Comparison of ENCODE assay signal across 16 cellular contexts in genomic region chr5:73797142-73797530, GRCh38.
A peak's percentile ranks its signal among the peaks of the same experiment; 100 is the strongest.
DNase-seq lines count a peak whose midpoint lies in the region; ATAC-seq, FAIRE-seq and TF ChIP-seq lines count a peak whose summit lies in the region.
"Had no signal": no experiment of that assay in that cellular context is flagged by ENCODE, and none has a peak within 500 bp of the region (broad histone marks: within the 10 kb centered on the region; RNA-seq: fewer than 3 reads in every experiment).

No MANE protein-coding gene starts in this region.

- 98 to 100% methylated on average over 2 of the region's 2 CpGs for WGBS in GM23248 (ENCODE audit: low coverage in 1 of 2, low lambda C conversion rate in 2 of 2, missing lambda C conversion rate in 2 of 2), 2 experiments
- 92% methylated on average over 2 of the region's 2 CpGs for WGBS in SK-N-SH (ENCODE audit: low lambda C conversion rate)
- WGBS in smooth muscle cell (ENCODE audit: low lambda C conversion rate): 88% methylated on average over 2 of the region's 2 CpGs
- WGBS in thyroid gland, 2 donors: 91 to 96% methylated on average over 2 of the region's 2 CpGs

- POLR2A ChIA-PET in SK-N-SH (lab: Yijun Ruan, JAX): no interaction called here

- H3K27ac ChIP-seq in GM23248 (peak overlapping the region; percentile 89), SK-N-SH (ENCODE audit: low read depth in 2 of 2, low read length in 1 of 2) (peak overlapping the region in 1 of 2 experiments; percentile 67; a peak in 2 of 4 replicates), smooth muscle cell (ENCODE audit: low read depth) (peak overlapping the region; percentile 88), thyroid gland (peak overlapping the region in 1 of 3 donors; percentile 17)

- TF ChIP-seq EP300 in SK-N-SH (IDR thresholded peaks at IDR 0.05; ENCODE audit: borderline replicate concordance in 1 of 2, low read depth in 1 of 2, low read length in 1 of 2): no peak

- TF ChIP-seq RAD21 in SK-N-SH (IDR thresholded peaks at IDR 0.05; ENCODE audit: low read length): no peak

- H4K20me1 ChIP-seq in GM23248 (ENCODE audit: insufficient read depth): no peaks in the 10 kb centered on the region
- no peaks in the 10 kb centered on the region for H4K20me1 ChIP-seq in SK-N-SH (ENCODE audit: insufficient read depth)
- no peaks in the 10 kb centered on the region for H4K20me1 ChIP-seq in smooth muscle cell (ENCODE audit: low read depth)

- no peak for TF ChIP-seq CTCF in SK-N-SH (IDR thresholded peaks at IDR 0.05)
- no peak for TF ChIP-seq CTCF in fibroblast of the aortic adventitia (IDR thresholded peaks at IDR 0.05; ENCODE audit: insufficient read depth, low read length)
- no peak for TF ChIP-seq CTCF in smooth muscle cell (IDR thresholded peaks at IDR 0.05; ENCODE audit: borderline replicate concordance, insufficient read depth, poor library complexity, severe bottlenecking)
- TF ChIP-seq CTCF in thyroid gland (IDR thresholded peaks at IDR 0.05): no peak

- H3K4me3 ChIP-seq in GM23248 (peak overlapping the region; percentile 12), SK-N-SH (ENCODE audit: low read depth in 2 of 2, low read length in 1 of 2) (no peak overlapping the region), fibroblast of the aortic adventitia (ENCODE audit: low read depth, low read length) (no peak overlapping the region), smooth muscle cell (no peak overlapping the region), thyroid gland (replicated peaks in 1 of 3) (no peak overlapping the region)

- H3F3A ChIP-seq in GM23248 (ENCODE audit: insufficient read depth) (peaks cover 32% of the 10 kb centered on the region), SK-N-SH (replicated peaks; ENCODE audit: insufficient read depth) (peaks cover 3% of the 10 kb centered on the region), smooth muscle cell (ENCODE audit: low read depth) (no peaks in the 10 kb centered on the region)

- H3K27me3 ChIP-seq in GM23248 (replicated peaks; ENCODE audit: insufficient read depth) (no peaks in the 10 kb centered on the region), SK-N-SH (ENCODE audit: insufficient read depth) (no peaks in the 10 kb centered on the region), smooth muscle cell (ENCODE audit: low read depth) (no peaks in the 10 kb centered on the region), thyroid gland (no peaks in the 10 kb centered on the region)

- H3K9me3 ChIP-seq in GM23248 (ENCODE audit: low read depth) (no peaks in the 10 kb centered on the region), SK-N-SH (no peaks in the 10 kb centered on the region), smooth muscle cell (replicated peaks; ENCODE audit: low read depth) (no peaks in the 10 kb centered on the region), thyroid gland (no peaks in the 10 kb centered on the region)

- H3K9me2 ChIP-seq in GM23248 (ENCODE audit: insufficient read depth): no peaks in the 10 kb centered on the region; the same call in 1 of the 2 replicates
- no peaks in the 10 kb centered on the region for H3K9me2 ChIP-seq in SK-N-SH

- H3K79me2 ChIP-seq in GM23248 (ENCODE audit: insufficient read depth) (no peaks in the 10 kb centered on the region), SK-N-SH (ENCODE audit: insufficient read depth) (no peaks in the 10 kb centered on the region), smooth muscle cell (ENCODE audit: low read depth) (no peaks in the 10 kb centered on the region)

- H3K4me1 ChIP-seq in GM23248 (ENCODE audit: insufficient read depth) (peaks cover 22% of the 10 kb centered on the region), SK-N-SH (ENCODE audit: control insufficient read depth in 1 of 2, insufficient read depth in 2 of 2, low read depth in 1 of 2, low read length in 1 of 2) (peaks cover 3 to 10% of the 10 kb centered on the region in 2 experiments; a peak in 3 of 4 replicates), smooth muscle cell (ENCODE audit: low read depth) (no peaks in the 10 kb centered on the region), thyroid gland (peaks cover 0 to 10% of the 10 kb centered on the region in 2 donors)

- in situ Hi-C loops in GM23248 (cut with MboI): no loop called here

- no peaks in the 10 kb centered on the region for H3K36me3 ChIP-seq in GM23248 (ENCODE audit: low read depth)
- peaks cover 0 to 6% of the 10 kb centered on the region in 2 experiments for H3K36me3 ChIP-seq in SK-N-SH (replicated peaks in 1 of 2; ENCODE audit: control insufficient read depth in 1 of 2, insufficient read depth in 2 of 2, low read length in 1 of 2)
- no peaks in the 10 kb centered on the region for H3K36me3 ChIP-seq in smooth muscle cell (ENCODE audit: low read depth)
- H3K36me3 ChIP-seq in thyroid gland: no peaks in the 10 kb centered on the region

- H2AFZ ChIP-seq in GM23248 (peak overlapping the region; percentile 40), SK-N-SH (ENCODE audit: low read depth) (peak overlapping the region; percentile 61), smooth muscle cell (ENCODE audit: low read depth) (peak overlapping the region; percentile 31)

- DNase-seq in GM23248 (peak; percentile 67), SK-N-SH (no peak), fibroblast of the aortic adventitia (ENCODE audit: low read depth) (peak; percentile 45), smooth muscle cell (lab: John Stamatoyannopoulos, UW; ENCODE audit: unreplicated experiment) (no peak), NCI-H1105 (lab: John Stamatoyannopoulos, UW) (no peak), thyroid gland (no peak), urothelium cell line (ENCODE audit: low spot score) (no peak)
- DNase-seq: activated CD8-positive, alpha-beta T cell treated with anti-CD3 and anti-CD28 coated beads, Interleukin-2, amount 10 ng/mL, durations not matched to agents 7 days and 5 days; amygdala; CD4-positive, alpha-beta T cell; H7; NCI-H1105 treated with DMSO at 0.1 percent for 48 hours; small intestine had no signal

- no peak for FAIRE-seq in urothelium cell line (lab: Jason Lieb, UNC)
- FAIRE-seq: GM12891, small intestine had no signal

- ATAC-seq in HG03280 (IDR thresholded peaks at IDR 0.05; ENCODE audit: unreplicated experiment): no peak
- ATAC-seq: activated CD8-positive, alpha-beta T cell treated with anti-CD3 and anti-CD28 coated beads, Interleukin-2, amount 10 ng/mL, durations not matched to agents 7 days and 5 days; activated T-helper 17 cell treated with anti-CD3 and anti-CD28 coated beads, Interleukin-2, amount 50 U/mL, for 72 hours had no signal

- intact Hi-C loops in thyroid gland (cut with DNase I): no loop called here

- peak overlapping the region; percentile 67 for H3K9ac ChIP-seq in GM23248
- H3K9ac ChIP-seq in SK-N-SH: peak overlapping the region; percentile 39; the same call in 1 of the 2 replicates
- peak overlapping the region; percentile 67 for H3K9ac ChIP-seq in smooth muscle cell (ENCODE audit: low read depth)

- CTCF ChIA-PET in SK-N-SH (lab: Yijun Ruan, JAX): interaction anchor here (1.3 to 16.5 kb wide), 2 partner anchors 9 to 204 kb away, joined by 4 to 398 read pairs; no protein-coding TSS in a partner anchor

- TF ChIP-seq POLR2A in thyroid gland (IDR thresholded peaks at IDR 0.05): no peak

- H3K4me2 ChIP-seq in GM23248 (ENCODE audit: unreplicated experiment) (peak overlapping the region; percentile 66), SK-N-SH (no peak overlapping the region), smooth muscle cell (peak overlapping the region; percentile 48)

TF ChIP-seq in SK-N-SH, 30 proteins besides CTCF, POLR2A, EP300 and RAD21 (continues in another document):
- no peak for TF ChIP-seq MXI1 (IDR thresholded peaks at IDR 0.05; ENCODE audit: low read depth, low read length)
- TF ChIP-seq NRF1 (IDR thresholded peaks at IDR 0.05; ENCODE audit: low read depth, low read length): no peak
- TF ChIP-seq IRF3 (IDR thresholded peaks at IDR 0.05; ENCODE audit: low read depth, low read length): no peak
- TF ChIP-seq, protein P1, sequence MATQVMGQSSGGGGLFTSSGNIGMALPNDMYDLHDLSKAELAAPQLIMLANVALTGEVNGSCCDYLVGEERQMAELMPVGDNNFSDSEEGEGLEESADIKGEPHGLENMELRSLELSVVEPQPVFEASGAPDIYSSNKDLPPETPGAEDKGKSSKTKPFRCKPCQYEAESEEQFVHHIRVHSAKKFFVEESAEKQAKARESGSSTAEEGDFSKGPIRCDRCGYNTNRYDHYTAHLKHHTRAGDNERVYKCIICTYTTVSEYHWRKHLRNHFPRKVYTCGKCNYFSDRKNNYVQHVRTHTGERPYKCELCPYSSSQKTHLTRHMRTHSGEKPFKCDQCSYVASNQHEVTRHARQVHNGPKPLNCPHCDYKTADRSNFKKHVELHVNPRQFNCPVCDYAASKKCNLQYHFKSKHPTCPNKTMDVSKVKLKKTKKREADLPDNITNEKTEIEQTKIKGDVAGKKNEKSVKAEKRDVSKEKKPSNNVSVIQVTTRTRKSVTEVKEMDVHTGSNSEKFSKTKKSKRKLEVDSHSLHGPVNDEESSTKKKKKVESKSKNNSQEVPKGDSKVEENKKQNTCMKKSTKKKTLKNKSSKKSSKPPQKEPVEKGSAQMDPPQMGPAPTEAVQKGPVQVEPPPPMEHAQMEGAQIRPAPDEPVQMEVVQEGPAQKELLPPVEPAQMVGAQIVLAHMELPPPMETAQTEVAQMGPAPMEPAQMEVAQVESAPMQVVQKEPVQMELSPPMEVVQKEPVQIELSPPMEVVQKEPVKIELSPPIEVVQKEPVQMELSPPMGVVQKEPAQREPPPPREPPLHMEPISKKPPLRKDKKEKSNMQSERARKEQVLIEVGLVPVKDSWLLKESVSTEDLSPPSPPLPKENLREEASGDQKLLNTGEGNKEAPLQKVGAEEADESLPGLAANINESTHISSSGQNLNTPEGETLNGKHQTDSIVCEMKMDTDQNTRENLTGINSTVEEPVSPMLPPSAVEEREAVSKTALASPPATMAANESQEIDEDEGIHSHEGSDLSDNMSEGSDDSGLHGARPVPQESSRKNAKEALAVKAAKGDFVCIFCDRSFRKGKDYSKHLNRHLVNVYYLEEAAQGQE (IDR thresholded peaks at IDR 0.05; ENCODE audit: low read depth, low read length): no peak
- TF ChIP-seq SMC3 (IDR thresholded peaks at IDR 0.05; ENCODE audit: low read depth, low read length): no peak
- no peak for TF ChIP-seq GABPA (IDR thresholded peaks at IDR 0.05; ENCODE audit: low read depth)
- no peak for TF ChIP-seq TAF1 (IDR thresholded peaks at IDR 0.05; ENCODE audit: borderline replicate concordance, low read depth, low read length)
- no peak for TF ChIP-seq GATA2 (CRISPR knock-in tag; IDR thresholded peaks at IDR 0.05)
- TF ChIP-seq TCF12 (IDR thresholded peaks at IDR 0.05): no peak
- TF ChIP-seq POLR2AphosphoS5 (IDR thresholded peaks at IDR 0.05; ENCODE audit: low read depth, low read length): no peak

Comparison
In these comparisons a context has a peak if more than half of its experiments do, and no peak if none do; other contexts are left out.
1. DNase-seq: peak in GM23248 (single experiment) and fibroblast of the aortic adventitia (single experiment); none in SK-N-SH (single experiment), smooth muscle cell (single experiment), NCI-H1105 (single experiment), thyroid gland (0 of 2) and urothelium cell line (single experiment).
2. Peak in every context shown above with its lines, with median percentiles within 50 percentile points of each other: H2AFZ ChIP-seq and H3K9ac ChIP-seq.